In the genomic region with DNA sequence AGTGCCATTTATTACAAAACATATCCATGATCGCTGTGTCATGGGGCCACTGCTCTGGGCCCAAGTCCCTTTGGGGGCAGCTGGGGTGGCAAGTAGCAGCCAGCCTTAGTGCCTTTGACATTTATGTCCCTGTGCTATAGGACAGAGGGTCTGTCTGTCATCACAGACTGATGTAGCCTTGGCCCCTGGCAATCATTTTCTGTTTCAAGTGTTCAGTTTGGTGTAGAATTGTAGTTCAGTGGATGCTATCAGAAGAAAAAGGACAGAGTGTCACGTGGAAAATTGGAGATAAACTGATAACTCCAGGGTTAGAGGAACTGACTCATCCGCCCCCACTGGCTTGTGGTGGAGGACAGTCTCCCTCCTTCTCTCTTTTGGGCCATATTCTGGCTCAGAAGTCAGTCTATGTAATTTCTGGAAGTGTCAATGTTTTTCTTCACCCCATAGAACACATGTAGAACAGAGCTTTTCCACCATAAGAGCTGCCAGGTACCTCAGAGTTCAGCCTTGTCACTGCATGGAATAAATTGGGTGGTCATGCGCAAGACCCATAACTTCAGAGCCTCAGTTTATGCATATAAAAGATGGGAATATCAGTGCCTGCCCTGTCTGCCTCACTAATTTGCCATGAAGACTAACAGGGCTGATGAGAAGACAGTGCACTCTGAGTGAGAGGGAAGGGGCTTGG, we compare ENCODE assay signal across 13 cellular contexts. TPM values are rescaled to one million over a fixed set of nuclear protein-coding genes. Genes with fewer than 3 reads are reported as not detected.
DNase-seq lines count a peak whose midpoint lies in the region; FAIRE-seq and TF ChIP-seq lines count a peak whose summit lies in the region.
"Had no signal": no experiment of that assay in that cellular context is flagged by ENCODE, and none has a peak within 500 bp of the region (broad histone marks: within the 10 kb centered on the region; RNA-seq: fewer than 3 reads in every experiment).

No MANE protein-coding gene starts in this region.

- peak; percentile 66 for DNase-seq in stimulated activated CD4-positive, alpha-beta T cell treated with anti-CD3 and anti-CD28 coated beads, Interleukin-15, amount 100 ng/mL, for 24 hours
- DNase-seq in stimulated activated CD4-positive, alpha-beta T cell treated with anti-CD3 and anti-CD28 coated beads, Interleukin-1b, Interleukin-23, amount 100 ng/mL, for 48 hours: no peak
- DNase-seq in NOMO-1 treated with dmso at 0.1 percent for 144 hours (lab: John Stamatoyannopoulos, UW; ENCODE audit: unreplicated experiment): peak; percentile 6
- DNase-seq in astrocyte (ENCODE audit: low read depth): peak; percentile 4
- DNase-seq in NCI-H2107 treated with DMSO at 0.1 percent for 48 hours (lab: John Stamatoyannopoulos, UW; ENCODE audit: unreplicated experiment): no peak
- no peak for DNase-seq in DMS79 treated with DMSO at 0.1 percent for 48 hours (lab: John Stamatoyannopoulos, UW)
- DNase-seq in NCI-H2227 (lab: John Stamatoyannopoulos, UW; ENCODE audit: unreplicated experiment): no peak
- DNase-seq: head of caudate nucleus, mucosa of descending colon, NCI-H2107, ovary had no signal

- peaks cover 7% of the 10 kb centered on the region for H3K27me3 ChIP-seq in astrocyte (ENCODE audit: insufficient read depth, low read length)
- H3K27me3 ChIP-seq: ovary had no signal

- no peaks in the 10 kb centered on the region for H3K36me3 ChIP-seq in astrocyte (ENCODE audit: insufficient read depth, low read length)
- H3K36me3 ChIP-seq: ovary had no signal

- no peak overlapping the region for H3K9ac ChIP-seq in astrocyte (ENCODE audit: low read length)

- no peak for TF ChIP-seq CTCF in astrocyte (IDR thresholded peaks at IDR 0.05; ENCODE audit: insufficient read depth, low read depth, low read length)

- H3K4me3 ChIP-seq in astrocyte (ENCODE audit: insufficient read depth, low read depth, low read length): no peak overlapping the region
- H3K4me3 ChIP-seq: mucosa of descending colon, ovary had no signal

- H3K27me3 Mint-ChIP-seq in astrocyte (ENCODE audit: low read depth, unreplicated experiment): peaks cover 26% of the 10 kb centered on the region
- peaks cover 28% of the 10 kb centered on the region for H3K27me3 Mint-ChIP-seq in stimulated activated naive CD8-positive, alpha-beta T cell treated with anti-CD3 and anti-CD28 coated beads, Interleukin-15, Interleukin-2, amounts not matched to agents 100 ng/mL and 50 ng/mL, for 24 hours

- H3K4me3 Mint-ChIP-seq in astrocyte (ENCODE audit: unreplicated experiment): no peak overlapping the region
- peak overlapping the region; percentile 35 for H3K4me3 Mint-ChIP-seq in stimulated activated naive CD8-positive, alpha-beta T cell treated with anti-CD3 and anti-CD28 coated beads, Interleukin-15, Interleukin-2, amounts not matched to agents 100 ng/mL and 50 ng/mL, for 24 hours

- H3K27ac ChIP-seq in astrocyte (ENCODE audit: low read depth, low read length): no peak overlapping the region
- H3K27ac ChIP-seq: ovary had no signal

- no peak overlapping the region for H2AFZ ChIP-seq in astrocyte (ENCODE audit: low read depth, low read length)

- H3K4me1 ChIP-seq in astrocyte (ENCODE audit: insufficient read depth, low read length): peaks cover 6% of the 10 kb centered on the region

- H3K79me2 ChIP-seq in astrocyte (ENCODE audit: insufficient read depth, low read length): peaks cover 6% of the 10 kb centered on the region

- H3K9me3 ChIP-seq in astrocyte (ENCODE audit: insufficient read depth, low read depth, low read length): no peaks in the 10 kb centered on the region
- H3K9me3 ChIP-seq: mucosa of descending colon, ovary had no signal

- FAIRE-seq in astrocyte (lab: Jason Lieb, UNC): no peak
- FAIRE-seq: TTC549 had no signal

- H3K27ac Mint-ChIP-seq in astrocyte (ENCODE audit: unreplicated experiment): no peak overlapping the region
- peak overlapping the region; percentile 43 for H3K27ac Mint-ChIP-seq in stimulated activated naive CD8-positive, alpha-beta T cell treated with anti-CD3 and anti-CD28 coated beads, Interleukin-15, Interleukin-2, amounts not matched to agents 100 ng/mL and 50 ng/mL, for 24 hours

- H3K4me2 ChIP-seq in astrocyte (ENCODE audit: low read length): peak overlapping the region; percentile 18

- no peaks in the 10 kb centered on the region for H3K9me3 Mint-ChIP-seq in astrocyte (ENCODE audit: unreplicated experiment)
- peaks cover 4% of the 10 kb centered on the region for H3K9me3 Mint-ChIP-seq in stimulated activated naive CD8-positive, alpha-beta T cell treated with anti-CD3 and anti-CD28 coated beads, Interleukin-15, Interleukin-2, amounts not matched to agents 100 ng/mL and 50 ng/mL, for 24 hours

- no peaks in the 10 kb centered on the region for H4K20me1 ChIP-seq in astrocyte (ENCODE audit: insufficient read depth, low read length)

- H3K36me3 Mint-ChIP-seq in astrocyte (ENCODE audit: low read depth, unreplicated experiment): no peaks in the 10 kb centered on the region
- H3K36me3 Mint-ChIP-seq in stimulated activated naive CD8-positive, alpha-beta T cell treated with anti-CD3 and anti-CD28 coated beads, Interleukin-15, Interleukin-2, amounts not matched to agents 100 ng/mL and 50 ng/mL, for 24 hours (ENCODE audit: low read depth): no peaks in the 10 kb centered on the region

- peaks cover 18% of the 10 kb centered on the region for H3K4me1 Mint-ChIP-seq in astrocyte (ENCODE audit: low read depth, unreplicated experiment)
- peaks cover 30% of the 10 kb centered on the region for H3K4me1 Mint-ChIP-seq in stimulated activated naive CD8-positive, alpha-beta T cell treated with anti-CD3 and anti-CD28 coated beads, Interleukin-15, Interleukin-2, amounts not matched to agents 100 ng/mL and 50 ng/mL, for 24 hours (ENCODE audit: low read depth)

RNA-seq across cellular contexts. Expression of a gene that starts 4.5 kb away (rescaled TPM):
- total RNA-seq in astrocyte: 40.4 and 43.1 TPM in 2 replicates

RNA-seq across cellular contexts. Expression of a gene that starts 50.1 kb away (rescaled TPM):
- total RNA-seq in astrocyte: 269 and 270 TPM in 2 replicates

Comparison
In these comparisons a context has a peak if more than half of its experiments do, and no peak if none do; other contexts are left out.
1. DNase-seq: peak in stimulated activated CD4-positive, alpha-beta T cell treated with anti-CD3 and anti-CD28 coated beads, Interleukin-15, amount 100 ng/mL, for 24 hours (single experiment), NOMO-1 treated with dmso at 0.1 percent for 144 hours (single experiment) and astrocyte (single experiment); none in stimulated activated CD4-positive, alpha-beta T cell treated with anti-CD3 and anti-CD28 coated beads, Interleukin-1b, Interleukin-23, amount 100 ng/mL, for 48 hours (single experiment), NCI-H2107 treated with DMSO at 0.1 percent for 48 hours (single experiment), DMS79 treated with DMSO at 0.1 percent for 48 hours (single experiment) and NCI-H2227 (single experiment).